ENCODE assay signal across 8 cellular contexts in genomic region chr2:113603467-113604084, GRCh38. TPM values are rescaled to one million over a fixed set of nuclear protein-coding genes. Genes with fewer than 3 reads are reported as not detected.
DNase-seq lines count a peak whose midpoint lies in the region; ATAC-seq and TF ChIP-seq lines count a peak whose summit lies in the region.
"Not testable (repeated sequence)": the region's sequence is repeated elsewhere in the genome, so short reads cannot be mapped to it uniquely, and the experiment has no call there.

No MANE protein-coding gene starts in this region.

- H3K36me3 Mint-ChIP-seq in activated naive CD8-positive, alpha-beta T cell treated with anti-CD3 and anti-CD28 coated beads for 36 hours: not testable (repeated sequence)

- not testable (repeated sequence) for H3K4me1 ChIP-seq in BLaER1; mucosa of stomach (ENCODE audit: control insufficient read depth, insufficient read depth, low read length)

- TF ChIP-seq CTCF in SU-DHL-6 (IDR thresholded peaks at IDR 0.05; ENCODE audit: insufficient read depth, low read length, poor library complexity, severe bottlenecking); fibroblast of villous mesenchyme (IDR thresholded peaks at IDR 0.05; ENCODE audit: insufficient read depth, low read depth, low read length): not testable (repeated sequence)

- H3K9ac ChIP-seq in BLaER1 (peak overlapping the region; percentile 53; the same call in 1 of the 2 replicates), SU-DHL-6 (ENCODE audit: low read length) (peak overlapping the region; percentile 41; the same call in 1 of the 2 replicates), mucosa of stomach (ENCODE audit: low read length) (peak overlapping the region; percentile 31)

- peak overlapping the region; percentile 94 for H3K4me3 Mint-ChIP-seq in activated naive CD8-positive, alpha-beta T cell treated with anti-CD3 and anti-CD28 coated beads for 36 hours

- H3K27ac Mint-ChIP-seq in activated naive CD8-positive, alpha-beta T cell treated with anti-CD3 and anti-CD28 coated beads for 36 hours: peak overlapping the region; percentile 94

- not testable (repeated sequence) for H3K27me3 ChIP-seq in BLaER1; SU-DHL-6 (ENCODE audit: low read length); mucosa of stomach (ENCODE audit: control insufficient read depth, insufficient read depth, low read length)

- peak overlapping the region; percentile 58 for H3K4me3 ChIP-seq in BLaER1
- H3K4me3 ChIP-seq in SU-DHL-6 (ENCODE audit: insufficient read depth, low read length, poor library complexity, severe bottlenecking): peak overlapping the region; percentile 50
- H3K4me3 ChIP-seq in fibroblast of villous mesenchyme (ENCODE audit: low read depth, low read length): peak overlapping the region; percentile 80
- not testable (repeated sequence) for H3K4me3 ChIP-seq in mucosa of stomach (ENCODE audit: low read length)

- ATAC-seq in GM19372 (IDR thresholded peaks at IDR 0.05; ENCODE audit: low read depth, unreplicated experiment) (peak; percentile 88), HG03196 (IDR thresholded peaks at IDR 0.05; ENCODE audit: unreplicated experiment) (peak; percentile 80)

- not testable (repeated sequence) for H3K4me2 ChIP-seq in BLaER1
- H3K4me2 ChIP-seq in SU-DHL-6 (ENCODE audit: low read depth, low read length, poor library complexity, severe bottlenecking): peak overlapping the region; percentile 44

- not testable (repeated sequence) for H3K27ac ChIP-seq in BLaER1
- H3K27ac ChIP-seq in SU-DHL-6 (ENCODE audit: low read depth, low read length): peak overlapping the region; percentile 77

- H3F3A ChIP-seq in SU-DHL-6 (ENCODE audit: insufficient read depth): not testable (repeated sequence)

- H3K27me3 Mint-ChIP-seq in activated naive CD8-positive, alpha-beta T cell treated with anti-CD3 and anti-CD28 coated beads for 36 hours: not testable (repeated sequence)

- H3K4me1 Mint-ChIP-seq in activated naive CD8-positive, alpha-beta T cell treated with anti-CD3 and anti-CD28 coated beads for 36 hours: not testable (repeated sequence)

- not testable (repeated sequence) for H3K9me3 Mint-ChIP-seq in activated naive CD8-positive, alpha-beta T cell treated with anti-CD3 and anti-CD28 coated beads for 36 hours

- not testable (repeated sequence) for H3K9me2 ChIP-seq in SU-DHL-6 (replicated peaks; ENCODE audit: insufficient read depth, low read length)

- not testable (repeated sequence) for H2AFZ ChIP-seq in SU-DHL-6 (ENCODE audit: low read depth, low read length, severe bottlenecking)

- not testable (repeated sequence) for H3K79me2 ChIP-seq in SU-DHL-6 (ENCODE audit: insufficient read depth, low read length)

- not testable (repeated sequence) for H3K36me3 ChIP-seq in BLaER1; SU-DHL-6 (ENCODE audit: low read length); mucosa of stomach (ENCODE audit: control insufficient read depth, insufficient read depth, low read length)

- peak; percentile 86 for DNase-seq in activated naive CD8-positive, alpha-beta T cell treated with anti-CD3 and anti-CD28 coated beads for 36 hours
- peak; percentile 93 for DNase-seq in fibroblast of villous mesenchyme (ENCODE audit: low read depth)
- peak; percentile 66 to 84 (median 73) for DNase-seq in stimulated activated CD4-positive, alpha-beta T cell treated with anti-CD3 and anti-CD28 coated beads, TNF-alpha, amount 100 ng/mL, for 24 hours (ENCODE audit: low read depth in 3 of 3)

- not testable (repeated sequence) for H3K9me3 ChIP-seq in BLaER1; SU-DHL-6 (ENCODE audit: insufficient read depth, low read length); mucosa of stomach (ENCODE audit: control insufficient read depth, low read length)

- H4K20me1 ChIP-seq in BLaER1; SU-DHL-6 (ENCODE audit: low read depth, low read length): not testable (repeated sequence)

RNA-seq across cellular contexts. Expression of gene RABL2A, which starts 23.5 kb away (rescaled TPM):
- total RNA-seq in activated naive CD8-positive, alpha-beta T cell treated with anti-CD3 and anti-CD28 coated beads for 36 hours: 10 to 100 TPM; 10.2 to 12.9 TPM
- total RNA-seq in fibroblast of villous mesenchyme: 7.8 and 8.1 TPM in 2 replicates
